8 cellular contexts compared by ENCODE assay signal in the genomic region with DNA sequence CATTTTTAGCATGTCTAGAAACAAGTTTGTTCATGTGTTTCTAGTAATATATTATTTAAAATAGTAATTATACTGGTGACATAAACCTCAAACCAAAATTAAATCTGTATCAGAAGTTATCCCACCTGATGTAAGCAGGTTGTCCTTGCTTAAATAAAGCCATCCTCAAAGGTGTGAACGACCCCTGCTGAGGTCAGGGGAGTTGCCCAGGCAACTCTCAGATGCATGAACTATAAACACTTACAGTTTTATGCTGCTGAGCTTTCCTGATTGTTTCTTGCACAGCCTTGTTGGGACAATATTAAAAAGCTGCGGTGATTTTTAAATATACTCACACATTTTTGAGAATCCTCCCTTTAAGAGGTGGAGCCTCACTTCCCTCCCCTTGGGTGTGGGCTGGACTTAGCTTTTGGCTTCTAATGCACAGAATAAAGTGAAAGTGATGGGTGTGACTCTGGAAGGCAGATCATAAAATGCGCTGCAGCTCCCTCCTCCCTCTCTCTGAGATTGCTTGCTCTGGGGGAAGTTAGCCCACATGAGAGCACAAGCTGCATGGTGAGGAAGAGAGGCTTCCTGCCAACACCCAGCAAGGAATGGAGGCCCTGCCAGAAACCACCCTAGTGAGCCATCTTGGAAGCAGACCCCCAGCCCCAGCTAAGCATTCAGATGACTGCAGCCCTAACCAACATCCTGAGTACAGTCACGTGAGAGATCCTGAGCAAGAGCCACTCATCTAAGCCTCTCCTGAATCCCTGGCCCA.
DNase-seq lines count a peak whose midpoint lies in the region; ATAC-seq and TF ChIP-seq lines count a peak whose summit lies in the region.

No MANE protein-coding gene starts in this region.

- WGBS in lung, 2 donors, result 39 to 42% methylated on average over 4 of the region's 4 CpGs

- intact Hi-C loops in upper lobe of right lung (cut with DNase I), result no loop called here

- no peaks in the 10 kb centered on the region for H3K27me3 ChIP-seq in brain microvascular endothelial cell (replicated peaks)
- no peaks in the 10 kb centered on the region for H3K27me3 ChIP-seq in lung (ENCODE audit: control insufficient read depth, insufficient read depth)
- H3K27me3 ChIP-seq in upper lobe of right lung, result no peaks in the 10 kb centered on the region

- in situ Hi-C loops in brain microvascular endothelial cell (cut with HindIII; ENCODE audit: low pct_ligation_motif_present, low sequenced_read_pairs), result no loop called here

- H3K4me1 ChIP-seq in lung (ENCODE audit: control insufficient read depth in 2 of 2, insufficient read depth in 2 of 2, low read length in 2 of 2) (peaks cover 3 to 5% of the 10 kb centered on the region in 2 donors), upper lobe of right lung (peaks cover 5% of the 10 kb centered on the region)

- peak overlapping the region; percentile 72; the same call in 1 of the 2 replicates for H3K27ac ChIP-seq in SK-N-MC
- H3K27ac ChIP-seq in brain microvascular endothelial cell, result peak overlapping the region; percentile 26
- H3K27ac ChIP-seq in lung (ENCODE audit: low read depth in 1 of 2, low read length in 1 of 2), result peak overlapping the region in 1 of 2 donors; percentile 37
- H3K27ac ChIP-seq in upper lobe of right lung, result no peak overlapping the region

- H3K9ac ChIP-seq in SK-N-MC (ENCODE audit: insufficient read length), result no peak overlapping the region

- H3K4me3 ChIP-seq in SK-N-MC, result peak overlapping the region; percentile 69
- peak overlapping the region; percentile 35 for H3K4me3 ChIP-seq in brain microvascular endothelial cell (ENCODE audit: low read depth, low read length)
- H3K4me3 ChIP-seq in lung, result no peak overlapping the region
- no peak overlapping the region for H3K4me3 ChIP-seq in upper lobe of right lung

- DNase-seq in AG09319 (ENCODE audit: extremely low read depth, low read depth) (peak; percentile 46), SK-N-MC (ENCODE audit: low read depth, low spot score) (peak; percentile 58), brain microvascular endothelial cell (peak; percentile 89), lung (ENCODE audit: low spot score) (peak; percentile 66), upper lobe of right lung (no peak), GM19240 (ENCODE audit: insufficient read length, low spot score) (no peak)

- peak; percentile 61 for ATAC-seq in GM19035 (IDR thresholded peaks at IDR 0.05; ENCODE audit: unreplicated experiment)
- peak; percentile 49 for ATAC-seq in HG03521 (IDR thresholded peaks at IDR 0.05; ENCODE audit: unreplicated experiment)
- peak; percentile 89 for ATAC-seq in lung (ENCODE audit: insufficient read depth, low FRiP score)
- ATAC-seq in upper lobe of right lung, result peak; percentile 96

- TF ChIP-seq CTCF in AG09319 (IDR thresholded peaks at IDR 0.05; ENCODE audit: low read depth, low read length), result no peak
- TF ChIP-seq CTCF in brain microvascular endothelial cell (IDR thresholded peaks at IDR 0.05; ENCODE audit: low read depth, low read length, missing control alignments), result no peak
- TF ChIP-seq CTCF in lung (IDR thresholded peaks at IDR 0.05; ENCODE audit: control extremely low read depth, extremely low read depth), result no peak
- TF ChIP-seq CTCF in upper lobe of right lung (IDR thresholded peaks at IDR 0.05), result no peak

- H3K9me3 ChIP-seq in SK-N-MC (ENCODE audit: low read depth, low read length), result no peaks in the 10 kb centered on the region
- peaks cover 0 to 2% of the 10 kb centered on the region in 2 donors for H3K9me3 ChIP-seq in lung (ENCODE audit: control insufficient read depth in 2 of 2, insufficient read depth in 1 of 2, low read length in 1 of 2)
- no peaks in the 10 kb centered on the region for H3K9me3 ChIP-seq in upper lobe of right lung

- H3K36me3 ChIP-seq in SK-N-MC (ENCODE audit: insufficient read depth, low read length) (no peaks in the 10 kb centered on the region), brain microvascular endothelial cell (replicated peaks) (no peaks in the 10 kb centered on the region), lung (ENCODE audit: control insufficient read depth in 2 of 2, insufficient read depth in 2 of 2, low read length in 2 of 2) (no peaks in the 10 kb centered on the region), upper lobe of right lung (no peaks in the 10 kb centered on the region)

Comparison
In these comparisons a context has a peak if more than half of its experiments do, and no peak if none do; other contexts are left out.
1. DNase-seq: peak in AG09319 (single experiment), SK-N-MC (single experiment), brain microvascular endothelial cell (single experiment) and lung (single experiment); none in upper lobe of right lung (single experiment) and GM19240 (single experiment).
2. H3K4me3 ChIP-seq: peak in SK-N-MC (single experiment) and brain microvascular endothelial cell (single experiment); none in lung (single experiment) and upper lobe of right lung (single experiment).
3. Peak in every context shown above with its lines, with median percentiles within 50 percentile points of each other: ATAC-seq.